1 cellular context compared by ENCODE assay signal in the genomic region with DNA sequence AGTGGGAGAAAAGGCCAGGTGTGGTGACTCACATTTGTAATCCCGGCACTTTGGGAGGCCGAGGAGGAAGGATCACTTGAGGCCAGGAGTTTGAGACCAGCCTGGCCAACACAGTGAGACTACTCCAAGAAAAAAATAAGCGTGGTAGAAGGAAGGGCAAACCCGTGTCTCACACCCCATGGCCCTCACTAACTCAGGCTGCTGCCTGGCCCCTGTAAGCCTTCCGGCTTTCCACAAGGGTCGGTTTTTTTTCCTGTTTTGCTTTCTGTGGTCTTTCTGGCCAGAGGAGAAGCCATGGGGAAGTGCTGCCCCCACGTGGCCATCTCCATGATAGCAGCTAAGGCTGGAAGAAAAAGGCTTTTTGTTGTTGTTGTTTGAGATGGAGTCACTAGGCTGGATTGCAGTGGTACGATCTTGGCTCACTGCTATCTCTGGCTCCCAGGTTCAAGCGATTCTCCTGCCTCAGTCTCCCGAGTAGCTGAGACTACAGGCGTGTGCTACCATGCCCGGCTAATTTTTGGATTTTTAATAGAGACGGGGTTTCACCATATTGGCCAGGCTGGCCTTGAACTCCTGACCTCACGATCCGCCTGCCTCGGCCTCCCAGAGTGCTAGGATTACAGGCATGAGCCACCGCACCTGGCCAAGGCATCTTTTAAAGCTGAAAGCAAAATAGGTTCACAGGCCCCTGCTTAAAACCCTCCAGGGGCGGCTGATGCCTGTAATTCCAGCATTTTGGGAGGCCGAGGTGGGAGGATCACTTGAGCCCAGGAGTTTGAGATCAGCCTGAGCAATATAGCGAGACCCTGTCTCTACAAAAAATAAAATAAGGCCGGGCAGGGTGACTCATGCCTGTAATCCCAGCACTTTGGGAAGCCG.
A peak's percentile ranks its signal among the peaks of the same experiment; 100 is the strongest.
TF ChIP-seq lines count a peak whose summit lies in the region.

No MANE protein-coding gene starts in this region.

TF ChIP-seq in HEK293, 187 proteins besides CTCF, POLR2A, EP300 and RAD21 (continued from another document):
- TF ChIP-seq ZBTB17 (tag by site-specific recombination; IDR thresholded peaks at IDR 0.05): peak; percentile 23; the same call in 1 of the 2 replicates
- no peak for TF ChIP-seq ZNF510 (tag by site-specific recombination; IDR thresholded peaks at IDR 0.05; ENCODE audit: insufficient replicate concordance)
- no peak for TF ChIP-seq ZNF433 (tag by site-specific recombination; IDR thresholded peaks at IDR 0.05; ENCODE audit: low read depth)
- TF ChIP-seq SP3 (tag by site-specific recombination; IDR thresholded peaks at IDR 0.05): no peak
- TF ChIP-seq ZNF394 (tag by site-specific recombination; IDR thresholded peaks at IDR 0.05; ENCODE audit: borderline replicate concordance): 0 out of 2 replicates have a peak, but pooled peaks have one; percentile 13
- no peak for TF ChIP-seq KLF1 (tag by site-specific recombination; IDR thresholded peaks at IDR 0.05)
